9 cellular contexts compared by ENCODE assay signal in the genomic region with DNA sequence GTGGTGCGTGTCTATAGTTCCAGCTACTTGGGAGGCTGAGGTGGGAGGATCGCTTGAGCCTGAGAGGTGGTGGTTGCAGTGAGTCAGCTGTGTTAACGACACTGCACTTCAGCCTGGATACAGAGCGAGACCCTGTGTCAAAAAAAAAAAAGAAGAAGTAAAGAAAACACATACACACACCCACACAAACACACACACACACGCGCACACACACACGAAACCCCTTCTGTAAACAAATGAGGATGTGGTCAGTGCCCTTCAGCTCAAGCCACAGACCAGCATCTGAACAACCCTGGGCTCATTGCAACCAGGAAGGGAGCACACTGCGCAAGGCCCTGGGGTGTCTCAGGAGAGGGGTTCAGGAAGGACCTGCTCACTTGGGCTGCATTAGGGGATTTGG. TPM values are rescaled to one million over a fixed set of nuclear protein-coding genes. Genes with fewer than 3 reads are reported as not detected.
A peak's percentile ranks its signal among the peaks of the same experiment; 100 is the strongest.
DNase-seq lines count a peak whose midpoint lies in the region; ATAC-seq and TF ChIP-seq lines count a peak whose summit lies in the region.
"Had no signal": no experiment of that assay in that cellular context is flagged by ENCODE, and none has a peak within 500 bp of the region (broad histone marks: within the 10 kb centered on the region; RNA-seq: fewer than 3 reads in every experiment).

No MANE protein-coding gene starts in this region.

- DNase-seq in KG1 (lab: John Stamatoyannopoulos, UW) (peak; percentile 6), lower lobe of right lung (peak; percentile 76), SHP77 treated with DMSO at 0.1 percent for 48 hours (lab: John Stamatoyannopoulos, UW) (no peak), HCEC 1CT (no peak)
- DNase-seq in activated CD8-positive, alpha-beta memory T cell treated with anti-CD3 and anti-CD28 coated beads, Interleukin-2, amount 50 U/mL, for 4 hours, result no peak
- DNase-seq in activated CD4-positive, alpha-beta T cell treated with anti-CD3 and anti-CD28 coated beads for 1 hour, result no peak

- H3K27me3 ChIP-seq in lower lobe of right lung (ENCODE audit: low read depth), result peaks cover 27% of the 10 kb centered on the region

- H3K27ac ChIP-seq in lower lobe of right lung, result no peak overlapping the region

- peaks cover 6% of the 10 kb centered on the region for H3K4me1 ChIP-seq in lower lobe of right lung

- no peak overlapping the region for H3K4me3 ChIP-seq in lower lobe of right lung

- no peak for TF ChIP-seq CTCF in lower lobe of right lung (IDR thresholded peaks at IDR 0.05)

- ATAC-seq in GM18517 (IDR thresholded peaks at IDR 0.05; ENCODE audit: unreplicated experiment) (peak; percentile 65), GM21723 (IDR thresholded peaks at IDR 0.05; ENCODE audit: unreplicated experiment) (peak; percentile 79), lower lobe of right lung (peak; percentile 66 to 85)

- no peaks in the 10 kb centered on the region for H3K9me3 ChIP-seq in lower lobe of right lung

- intact Hi-C loops in lower lobe of right lung (cut with DNase I), result no loop called here

- no peaks in the 10 kb centered on the region for H3K36me3 ChIP-seq in lower lobe of right lung

RNA-seq across cellular contexts. Expression of a gene that starts 47.9 kb away (rescaled TPM):
- not detected for total RNA-seq in lower lobe of right lung
- total RNA-seq: renal cortical epithelial cell had no signal

RNA-seq across cellular contexts. Expression of a gene that starts 51.3 kb away (rescaled TPM):
- total RNA-seq in lower lobe of right lung, result 167 TPM

Comparison
In these comparisons a context has a peak if more than half of its experiments do, and no peak if none do; other contexts are left out.
1. DNase-seq: peak in KG1 (single experiment) and lower lobe of right lung (single experiment); none in activated CD8-positive, alpha-beta memory T cell treated with anti-CD3 and anti-CD28 coated beads, Interleukin-2, amount 50 U/mL, for 4 hours (single experiment), SHP77 treated with DMSO at 0.1 percent for 48 hours (single experiment), HCEC 1CT (single experiment) and activated CD4-positive, alpha-beta T cell treated with anti-CD3 and anti-CD28 coated beads for 1 hour (single experiment).
2. Peak in every context shown above with its lines, with median percentiles within 50 percentile points of each other: ATAC-seq.